31 cellular contexts compared by ENCODE assay signal in genomic region chr1:185585770-185586169, GRCh38.
DNase-seq lines count a peak whose midpoint lies in the region; ATAC-seq and TF ChIP-seq lines count a peak whose summit lies in the region.
"Had no signal": no experiment of that assay in that cellular context is flagged by ENCODE, and none has a peak within 500 bp of the region (broad histone marks: within the 10 kb centered on the region; RNA-seq: fewer than 3 reads in every experiment).

No MANE protein-coding gene starts in this region.

- H3K9me3 Mint-ChIP-seq in Calu3 (ENCODE audit: low read depth, unreplicated experiment) (peaks cover 16% of the 10 kb centered on the region), endodermal cell (peaks cover 70% of the 10 kb centered on the region)

- no peak overlapping the region for H2AFZ ChIP-seq in PC-3 (ENCODE audit: low read length)

- H3K4me3 ChIP-seq in PC-3 (ENCODE audit: low read length), result no peak overlapping the region
- H3K4me3 ChIP-seq in endodermal cell (ENCODE audit: low read length), result peak overlapping the region; percentile 72
- no peak overlapping the region for H3K4me3 ChIP-seq in right lobe of liver
- no peak overlapping the region for H3K4me3 ChIP-seq in prostate gland
- H3K4me3 ChIP-seq: BLaER1, K562, lung, SK-N-MC had no signal

- CTCF ChIA-PET in Calu3 (lab: Charles Lee), result interaction anchor here (1.2 kb wide), 1 partner anchor 10 kb away, joined by 6 read pairs; no protein-coding TSS in a partner anchor
- CTCF ChIA-PET in PC-3 (lab: Charles Lee), result no interaction called here

- H3K9ac ChIP-seq in PC-3 (ENCODE audit: low read length) (no peak overlapping the region), endodermal cell (ENCODE audit: extremely low read depth, low read length, poor library complexity, severe bottlenecking) (no peak overlapping the region)
- H3K9ac ChIP-seq: BLaER1 had no signal

- TF ChIP-seq CTCF in Calu3 (IDR thresholded peaks at IDR 0.05; ENCODE audit: unreplicated experiment), result no peak
- no peak for TF ChIP-seq CTCF in PC-3 (conservative IDR thresholded peaks at IDR 0.05; ENCODE audit: low read depth, low read length)
- no peak for TF ChIP-seq CTCF in endodermal cell (conservative IDR thresholded peaks at IDR 0.05)
- no peak for TF ChIP-seq CTCF in right lobe of liver (IDR thresholded peaks at IDR 0.05)
- no peak for TF ChIP-seq CTCF in prostate gland (IDR thresholded peaks at IDR 0.05)

- H3K27ac Mint-ChIP-seq in Calu3 (ENCODE audit: unreplicated experiment) (no peak overlapping the region), endodermal cell (peak overlapping the region; percentile 11)
- H3K27ac Mint-ChIP-seq: activated CD4-positive, alpha-beta T cell treated with anti-CD3 and anti-CD28 coated beads, Interleukin-2, amount 10 ng/mL, durations not matched to agents 24 days and 14 days; activated naive CD8-positive, alpha-beta T cell; natural killer cell; progenitor cell of endocrine pancreas; stimulated activated memory B cell treated with anti-CD40 and anti-IgM and Interleukin-4, amounts not matched to agents 10 μg/mL and 1 μg/mL and 100 μg/mL, for 72 hours; WTC11 had no signal

- peaks cover 11% of the 10 kb centered on the region for H3K4me1 ChIP-seq in PC-3 (ENCODE audit: insufficient read depth, low read length)
- peaks cover 4% of the 10 kb centered on the region for H3K4me1 ChIP-seq in endodermal cell (ENCODE audit: control insufficient read depth, insufficient read depth, low read length)
- no peaks in the 10 kb centered on the region for H3K4me1 ChIP-seq in right lobe of liver
- H3K4me1 ChIP-seq in prostate gland (replicated peaks), result no peaks in the 10 kb centered on the region
- H3K4me1 ChIP-seq: BLaER1 had no signal

- no peaks in the 10 kb centered on the region for H4K20me1 ChIP-seq in PC-3 (ENCODE audit: low read length)
- H4K20me1 ChIP-seq: BLaER1 had no signal

- POLR2A ChIA-PET in PC-3 (lab: Charles Lee; ENCODE audit: unreplicated experiment), result no interaction called here

- H3K27me3 Mint-ChIP-seq in Calu3 (ENCODE audit: unreplicated experiment) (no peaks in the 10 kb centered on the region), endodermal cell (ENCODE audit: insufficient read depth) (peaks cover 2% of the 10 kb centered on the region)
- H3K27me3 Mint-ChIP-seq: activated CD4-positive, alpha-beta T cell treated with anti-CD3 and anti-CD28 coated beads, Interleukin-2, amount 10 ng/mL, durations not matched to agents 24 days and 14 days; activated naive CD8-positive, alpha-beta T cell; progenitor cell of endocrine pancreas; stimulated activated memory B cell treated with anti-CD40 and anti-IgM and Interleukin-4, amounts not matched to agents 10 μg/mL and 1 μg/mL and 100 μg/mL, for 72 hours had no signal

- H3K36me3 Mint-ChIP-seq in Calu3 (ENCODE audit: insufficient read depth, unreplicated experiment) (no peaks in the 10 kb centered on the region), endodermal cell (ENCODE audit: low read depth) (peaks cover 25% of the 10 kb centered on the region)

- TF ChIP-seq POLR2A in right lobe of liver (IDR thresholded peaks at IDR 0.05), result no peak
- no peak for TF ChIP-seq POLR2A in prostate gland (IDR thresholded peaks at IDR 0.05)

- BruUV-seq in Calu3 (replicated peaks; lab: Mats Ljungman, UMichigan) (no TSS peak), PC-3 (replicated peaks; lab: Mats Ljungman, UMichigan) (no TSS peak)

- 69 to 71% methylated on average over 4 to 8 of the region's 8 CpGs for WGBS in endodermal cell (ENCODE audit: insufficient coverage in 1 of 2, insufficient read length in 1 of 2), 2 experiments
- 54% methylated on average over 7 of the region's 8 CpGs for WGBS in right lobe of liver (ENCODE audit: insufficient coverage, low coverage, low lambda C conversion rate, missing lambda C conversion rate)
- WGBS in prostate gland, result 70% methylated on average over 8 of the region's 8 CpGs

- H3K9me2 ChIP-seq in PC-3 (replicated peaks; ENCODE audit: low read length), result no peaks in the 10 kb centered on the region

- H3K4me2 ChIP-seq in PC-3 (ENCODE audit: low read length), result peak overlapping the region; percentile 19; the same call in 1 of the 2 replicates
- H3K4me2 ChIP-seq: BLaER1 had no signal

- H3F3A ChIP-seq in PC-3 (ENCODE audit: low read length, unreplicated experiment), result no peaks in the 10 kb centered on the region

- peaks cover 17% of the 10 kb centered on the region for H3K4me1 Mint-ChIP-seq in Calu3 (ENCODE audit: low read depth, unreplicated experiment)
- no peaks in the 10 kb centered on the region for H3K4me1 Mint-ChIP-seq in endodermal cell
- H3K4me1 Mint-ChIP-seq: activated CD4-positive, alpha-beta T cell treated with anti-CD3 and anti-CD28 coated beads, Interleukin-2, amount 10 ng/mL, durations not matched to agents 24 days and 14 days; natural killer cell; stimulated activated memory B cell treated with anti-CD40 and anti-IgM and Interleukin-4, amounts not matched to agents 10 μg/mL and 1 μg/mL and 100 μg/mL, for 72 hours; WTC11 had no signal

- peak; percentile 68 for DNase-seq in Calu3
- DNase-seq in PC-3, result peak; percentile 77
- DNase-seq in endodermal cell, result peak; percentile 66
- peak in 2 of 3 donors; percentile 38 to 47 for DNase-seq in right lobe of liver
- DNase-seq in prostate gland (ENCODE audit: low spot score), result no peak
- DNase-seq in NCI-H345 treated with DMSO at 0.1 percent for 48 hours (lab: John Stamatoyannopoulos, UW; ENCODE audit: unreplicated experiment), result no peak
- no peak for DNase-seq in foreskin melanocyte
- DNase-seq: activated CD4-positive, alpha-beta T cell treated with anti-CD3 and anti-CD28 coated beads, Interleukin-2, amount 10 ng/mL, durations not matched to agents 24 days and 14 days; activated CD8-positive, alpha-beta memory T cell treated with anti-CD3 and anti-CD28 coated beads for 24 hours; activated effector memory CD4-positive, alpha-beta T cell treated with Interleukin-2 at 50 U/mL for 16 hours; activated T-cell treated with anti-CD3 and anti-CD28 coated beads for 4 hours; aorta; COR-L47; effector CD8-positive, alpha-beta T cell; islet precursor cell; natural killer cell; NCI-H1105; NCI-H1930; NCI-H2171 treated with DMSO at 0.1 percent for 48 hours; nucleus accumbens; trophoblast cell had no signal

- H3K27ac ChIP-seq in PC-3 (ENCODE audit: low read length) (0 out of 2 replicates have a peak overlapping the region, but pooled peaks have one; percentile 9), endodermal cell (ENCODE audit: low read depth, low read length) (no peak overlapping the region), right lobe of liver (no peak overlapping the region), prostate gland (no peak overlapping the region)
- H3K27ac ChIP-seq: BLaER1, RWPE1, SK-N-MC had no signal

- intact Hi-C loops in Calu3 (cut with micrococcal nuclease; ENCODE audit: unreplicated experiment) (no loop called here), PC-3 (cut with micrococcal nuclease) (no loop called here), right lobe of liver (cut with DNase I) (no loop called here), prostate gland (cut with DNase I) (no loop called here)

- H3K9me3 ChIP-seq in PC-3 (ENCODE audit: low read length) (0 out of 2 replicates have a peak, but pooled peaks cover 7% of the 10 kb centered on the region), endodermal cell (ENCODE audit: control insufficient read depth, low read length) (peaks cover 79% of the 10 kb centered on the region), right lobe of liver (peaks cover 0 to 6% (median 2%) of the 10 kb centered on the region in 4 donors), prostate gland (no peaks in the 10 kb centered on the region)

- H3K4me3 Mint-ChIP-seq in Calu3 (ENCODE audit: low read depth, unreplicated experiment) (no peak overlapping the region), endodermal cell (no peak overlapping the region)
- H3K4me3 Mint-ChIP-seq: activated CD4-positive, alpha-beta T cell treated with anti-CD3 and anti-CD28 coated beads, Interleukin-2, amount 10 ng/mL, durations not matched to agents 24 days and 14 days; activated naive CD8-positive, alpha-beta T cell; natural killer cell; stimulated activated memory B cell treated with anti-CD40 and anti-IgM and Interleukin-4, amounts not matched to agents 10 μg/mL and 1 μg/mL and 100 μg/mL, for 72 hours; WTC11 had no signal

- H3K36me3 ChIP-seq in PC-3 (ENCODE audit: low read depth, low read length) (no peaks in the 10 kb centered on the region; the same call in 1 of the 2 replicates), endodermal cell (ENCODE audit: control insufficient read depth, insufficient read depth, low read length) (no peaks in the 10 kb centered on the region), right lobe of liver (no peaks in the 10 kb centered on the region), prostate gland (no peaks in the 10 kb centered on the region)
- H3K36me3 ChIP-seq: BLaER1 had no signal

- peak; percentile 69 for ATAC-seq in PC-3
- ATAC-seq in right lobe of liver, result peak in 3 of 4 donors; percentile 67 to 98 (median 96)
- no peak for ATAC-seq in HG02885 (IDR thresholded peaks at IDR 0.05; ENCODE audit: poor library complexity, unreplicated experiment)
- ATAC-seq: K562; natural killer cell; stimulated activated memory B cell treated with anti-CD40 and anti-IgM and Interleukin-4, amounts not matched to agents 10 μg/mL and 1 μg/mL and 100 μg/mL, for 72 hours; WTC11 had no signal

- no peaks in the 10 kb centered on the region for H3K79me2 ChIP-seq in PC-3 (ENCODE audit: low read length)

- no peaks in the 10 kb centered on the region for H3K27me3 ChIP-seq in PC-3 (ENCODE audit: low read length)
- H3K27me3 ChIP-seq in endodermal cell (ENCODE audit: control insufficient read depth, insufficient read depth, low read length, poor library complexity, severe bottlenecking), result no peaks in the 10 kb centered on the region
- no peaks in the 10 kb centered on the region for H3K27me3 ChIP-seq in right lobe of liver
- H3K27me3 ChIP-seq in prostate gland (replicated peaks; ENCODE audit: insufficient read depth), result no peaks in the 10 kb centered on the region
- H3K27me3 ChIP-seq: BLaER1 had no signal

Comparison
In these comparisons a context has a peak if more than half of its experiments do, and no peak if none do; other contexts are left out.
1. DNase-seq: peak in Calu3 (single experiment), PC-3 (single experiment), endodermal cell (single experiment) and right lobe of liver (2 of 3); none in prostate gland (single experiment), NCI-H345 treated with DMSO at 0.1 percent for 48 hours (single experiment) and foreskin melanocyte (single experiment).